Comparison of ENCODE assay signal across 8 cellular contexts in genomic region chr11:8911040-8911823, GRCh38. TPM values are rescaled to one million over a fixed set of nuclear protein-coding genes. Genes with fewer than 3 reads are reported as not detected.
DNase-seq lines count a peak whose midpoint lies in the region; ATAC-seq and TF ChIP-seq lines count a peak whose summit lies in the region.

TSS of gene AKIP1 (plus strand) at chr11:8911189. CDS start at chr11:8911450, 261 bp downstream.

- peak within 1 kb of the TSS; percentile 55 to 69 for H3K4me3 ChIP-seq in prostate gland

- no peaks in the 10 kb centered on the region for H3K36me3 ChIP-seq in prostate gland

- TF ChIP-seq POLR2A in prostate gland (IDR thresholded peaks at IDR 0.05): peak; percentile 60

- in situ Hi-C loops in GM13976 (cut with MboI; ENCODE audit: low sequenced_read_pairs, unreplicated experiment): no loop called here

- intact Hi-C loops in left ventricle myocardium superior (cut with micrococcal nuclease): loop anchor here (10.0 kb wide), 1 partner anchor 96 kb away; a partner anchor contains a TSS
- intact Hi-C loops in prostate gland (cut with DNase I): loop anchor here (2.0 to 5.0 kb wide), 2 partner anchors 39 to 98 kb away; no protein-coding TSS in a partner anchor

- H3K9me3 ChIP-seq in prostate gland: no peaks in the 10 kb centered on the region

- H3K27me3 ChIP-seq in prostate gland (replicated peaks; ENCODE audit: insufficient read depth): no peaks in the 10 kb centered on the region

- peak within 1 kb of the TSS; percentile 89 for H3K27ac ChIP-seq in angular gyrus (ENCODE audit: low read depth, low read length)
- H3K27ac ChIP-seq in prostate gland: peak within 1 kb of the TSS; percentile 74 to 84

- ATAC-seq in HG02870 (IDR thresholded peaks at IDR 0.05; ENCODE audit: unreplicated experiment) (peak; percentile 72), left ventricle myocardium superior (peak; percentile 96)

- WGBS in prostate gland: under 1% methylated on average over 56 of the region's 65 CpGs

- DNase-seq in GM13976 (ENCODE audit: low spot score): peak; percentile 92
- peak; percentile 95 to 96 for DNase-seq in NCI-H187 (lab: John Stamatoyannopoulos, UW)
- DNase-seq in T-helper 2 cell: peak; percentile 57 to 78 (median 73)
- peak; percentile 98 for DNase-seq in left ventricle myocardium superior
- peak; percentile 93 for DNase-seq in prostate gland (ENCODE audit: low spot score)
- peak; percentile 95 for DNase-seq in ureter (ENCODE audit: low spot score)

- no peaks in the 10 kb centered on the region for H3K4me1 ChIP-seq in prostate gland (replicated peaks)

- TF ChIP-seq CTCF in GM13976 (IDR thresholded peaks at IDR 0.05; ENCODE audit: borderline replicate concordance, control extremely low read depth, extremely low read depth, insufficient read depth, missing control alignments) (no peak), prostate gland (IDR thresholded peaks at IDR 0.05) (peak in 2 of 4 experiments; percentile 14 to 16)

RNA-seq across cellular contexts. Expression of gene AKIP1, which starts in this region (rescaled TPM):
- total RNA-seq in left ventricle myocardium superior: 24.8 TPM
- 10 to 100 TPM; 23.8 to 47.1 TPM for total RNA-seq in prostate gland
- 17.7 TPM for total RNA-seq in ureter

Comparison
In these comparisons a context has a peak if more than half of its experiments do, and no peak if none do; other contexts are left out.
1. Peak in every context shown above with its lines: DNase-seq, ATAC-seq, H3K4me3 ChIP-seq and H3K27ac ChIP-seq.